Comparison of ENCODE assay signal across 2 cellular contexts in the genomic region with DNA sequence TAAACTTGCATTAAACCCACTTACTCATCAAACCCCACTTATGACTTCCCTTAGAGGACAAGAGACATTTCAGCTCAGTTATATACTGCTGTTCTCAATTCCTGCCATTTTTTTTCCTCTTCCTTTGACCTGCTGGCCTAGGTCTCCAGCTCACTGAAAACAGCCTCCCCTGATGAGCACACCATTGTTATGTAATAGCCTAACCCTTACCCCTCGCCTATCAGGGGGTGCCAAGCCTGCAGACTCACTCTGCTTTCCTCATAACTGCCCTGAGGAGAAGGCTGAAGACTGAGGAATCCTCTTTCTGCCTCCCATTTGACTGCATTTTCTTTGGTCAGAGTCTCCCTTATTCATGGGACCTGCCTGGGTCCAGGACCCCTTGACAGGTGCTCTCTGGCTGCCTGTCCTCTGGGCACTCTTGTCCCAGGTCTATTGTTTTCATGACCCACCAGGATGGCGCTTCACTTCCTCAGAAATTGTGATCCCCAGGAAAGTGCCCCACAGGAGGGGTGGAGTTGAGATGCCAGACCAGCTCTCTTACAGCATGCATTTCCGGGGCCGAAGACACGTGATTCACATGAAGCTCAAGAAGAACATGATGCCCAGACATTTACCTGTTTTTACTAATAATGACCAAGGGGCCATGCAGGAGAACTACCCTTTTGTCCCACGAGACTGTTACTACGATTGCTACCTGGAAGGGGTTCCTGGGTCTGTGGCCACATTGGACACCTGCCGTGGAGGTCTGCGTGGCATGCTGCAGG. TPM values are rescaled to one million over a fixed set of nuclear protein-coding genes. Genes with fewer than 3 reads are reported as not detected.
"Had no signal": no experiment of that assay in that cellular context is flagged by ENCODE, and none has a peak within 500 bp of the region (broad histone marks: within the 10 kb centered on the region; RNA-seq: fewer than 3 reads in every experiment).

No MANE protein-coding gene starts in this region.

RNA-seq across cellular contexts. Expression of gene SLC8A3, which starts 41.3 kb away (rescaled TPM):
- total RNA-seq: K562 had no signal
- polyA plus RNA-seq: IgD-negative memory B cell, K562 had no signal
